15 cellular contexts compared by ENCODE assay signal in genomic region chr6:36949636-36950035, GRCh38. TPM values are rescaled to one million over a fixed set of nuclear protein-coding genes. Genes with fewer than 3 reads are reported as not detected.
DNase-seq lines count a peak whose midpoint lies in the region; ATAC-seq and TF ChIP-seq lines count a peak whose summit lies in the region.
"Had no signal": no experiment of that assay in that cellular context is flagged by ENCODE, and none has a peak within 500 bp of the region (broad histone marks: within the 10 kb centered on the region; RNA-seq: fewer than 3 reads in every experiment).

No MANE protein-coding gene starts in this region.

- peak overlapping the region; percentile 52 for H2BK5ac ChIP-seq in IMR-90 (ENCODE audit: low read depth, low read length, poor library complexity, severe bottlenecking)

- no peak for TF ChIP-seq RAD21 in IMR-90 (IDR thresholded peaks at IDR 0.05; ENCODE audit: low read length)

- H4K5ac ChIP-seq in IMR-90 (ENCODE audit: low read depth, low read length): peak overlapping the region; percentile 62; the same call in 1 of the 2 replicates

- WGBS in IMR-90 (ENCODE audit: extremely low coverage in 2 of 2, insufficient read length in 1 of 2), 2 experiments: no CpG with 5 or more reads among the region's 3 CpGs
- 87% methylated on average over 3 of the region's 3 CpGs for WGBS in suprapubic skin
- WGBS in right cardiac atrium: 77% methylated on average over 3 of the region's 3 CpGs

- no peaks in the 10 kb centered on the region for H3K79me1 ChIP-seq in IMR-90 (ENCODE audit: low read depth in 1 of 2, low read length in 2 of 2)

- H3K18ac ChIP-seq in IMR-90 (ENCODE audit: low read depth, low read length): peak overlapping the region; percentile 70; the same call in 1 of the 2 replicates

- dilution Hi-C loops in IMR-90 (cut with HindIII; ENCODE audit: low sequenced_read_pairs, unreplicated experiment): no loop called here

- in situ Hi-C loops in IMR-90 (cut with MboI; ENCODE audit: low sequenced_read_pairs): no loop called here
- in situ Hi-C loops in brain microvascular endothelial cell (cut with HindIII; ENCODE audit: low pct_ligation_motif_present, low sequenced_read_pairs): no loop called here

- H3K9me3 ChIP-seq in IMR-90 (ENCODE audit: control insufficient read depth, insufficient read depth, low read length) (no peaks in the 10 kb centered on the region), iPS-20b (ENCODE audit: insufficient read depth, low read depth, low read length) (no peaks in the 10 kb centered on the region), suprapubic skin (no peaks in the 10 kb centered on the region), right cardiac atrium (ENCODE audit: control insufficient read depth, low read length) (no peaks in the 10 kb centered on the region)
- H3K9me3 ChIP-seq: esophagus squamous epithelium, uterus had no signal

- peak overlapping the region; percentile 49 for H3K14ac ChIP-seq in IMR-90 (replicated peaks; ENCODE audit: low read depth, low read length)

- H3K9ac ChIP-seq in IMR-90 (ENCODE audit: low read depth, low read length) (no peak overlapping the region), iPS-20b (ENCODE audit: low read depth, low read length) (0 out of 2 replicates have a peak overlapping the region, but pooled peaks have one; percentile 21)

- H3K4me2 ChIP-seq in IMR-90 (ENCODE audit: low read depth, low read length): no peak overlapping the region; the same call in 1 of the 2 replicates

- peak overlapping the region; percentile 88 for H2BK120ac ChIP-seq in IMR-90 (ENCODE audit: low read depth, low read length)

- TF ChIP-seq POLR2A in IMR-90 (IDR thresholded peaks at IDR 0.05; ENCODE audit: low read depth, low read length) (no peak), suprapubic skin (IDR thresholded peaks at IDR 0.05) (no peak)

- H2AK9ac ChIP-seq in IMR-90 (replicated peaks; ENCODE audit: low read depth, low read length, poor library complexity): no peak overlapping the region

- H3K23ac ChIP-seq in IMR-90 (ENCODE audit: low read depth, low read length): peak overlapping the region; percentile 8; the same call in 1 of the 2 replicates

- no peak overlapping the region for H3K56ac ChIP-seq in IMR-90 (ENCODE audit: extremely low read depth, insufficient read depth, low read length)

- no peak overlapping the region for H3K4me3 ChIP-seq in IMR-90 (ENCODE audit: insufficient read depth, low read depth, low read length)
- no peak overlapping the region for H3K4me3 ChIP-seq in brain microvascular endothelial cell (ENCODE audit: low read depth, low read length)
- H3K4me3 ChIP-seq in iPS-20b (ENCODE audit: low read length): 0 out of 2 replicates have a peak overlapping the region, but pooled peaks have one; percentile 31
- no peak overlapping the region for H3K4me3 ChIP-seq in suprapubic skin
- H3K4me3 ChIP-seq in right cardiac atrium (ENCODE audit: low read length): no peak overlapping the region
- H3K4me3 ChIP-seq: esophagus squamous epithelium, uterus had no signal

- no peaks in the 10 kb centered on the region for H4K20me1 ChIP-seq in IMR-90 (ENCODE audit: insufficient read depth, low read length)

- BruUV-seq in IMR-90 (replicated peaks; lab: Mats Ljungman, UMichigan): no TSS peak

- POLR2A ChIA-PET in IMR-90 (lab: Charles Lee; ENCODE audit: unreplicated experiment): no interaction called here

- H3K27ac ChIP-seq in IMR-90 (ENCODE audit: insufficient read depth, low read length): no peak overlapping the region
- peak overlapping the region; percentile 92 for H3K27ac ChIP-seq in brain microvascular endothelial cell
- H3K27ac ChIP-seq in iPS-20b (ENCODE audit: low read length): peak overlapping the region; percentile 23
- no peak overlapping the region for H3K27ac ChIP-seq in suprapubic skin
- H3K27ac ChIP-seq in right cardiac atrium (ENCODE audit: low read length): no peak overlapping the region
- H3K27ac ChIP-seq: esophagus squamous epithelium, uterus had no signal

- H3K9me1 ChIP-seq in IMR-90 (ENCODE audit: insufficient read depth, low read length): no peaks in the 10 kb centered on the region

- DNase-seq in AG08396 (ENCODE audit: low spot score) (peak; percentile 44), IMR-90 (peak; percentile 85), brain microvascular endothelial cell (peak; percentile 80), suprapubic skin (ENCODE audit: low spot score in 2 of 2) (no peak), right cardiac atrium (no peak)
- no peak for DNase-seq in stimulated activated CD4-positive, alpha-beta T cell treated with anti-CD3 and anti-CD28 coated beads, Interleukin-12 subunit alpha, Interleukin-12 subunit beta, amount 100 ng/mL, for 4 hours
- DNase-seq: activated CD8-positive, alpha-beta T cell treated with anti-CD3 and anti-CD28 coated beads for 36 hours; activated effector memory CD4-positive, alpha-beta T cell treated with anti-CD3 and anti-CD28 coated beads, Interleukin-2, amount 50 U/mL, for 16 hours; central memory CD4-positive, alpha-beta T cell; esophagus squamous epithelium; NCI-H2029; stimulated activated CD4-positive, alpha-beta T cell treated with anti-CD3 and anti-CD28 coated beads, Interleukin-2, amount 100 ng/mL, for 48 hours; uterus had no signal

- H2AFZ ChIP-seq in IMR-90 (replicated peaks; ENCODE audit: low read length, poor library complexity): peak overlapping the region; percentile 48

- CTCF ChIA-PET in IMR-90 (lab: Yijun Ruan, JAX): interaction anchor here (0.6 kb wide), 1 partner anchor 10 kb away, joined by 5 read pairs; no protein-coding TSS in a partner anchor

- H4K8ac ChIP-seq in IMR-90 (ENCODE audit: low read depth in 2 of 2, low read length in 2 of 2): peak overlapping the region in 1 of 2 experiments; percentile 68; a peak in 1 of 4 replicates

- ATAC-seq in IMR-90 (ENCODE audit: low read depth) (peak; percentile 54), right cardiac atrium (no peak), GM19351 (IDR thresholded peaks at IDR 0.05; ENCODE audit: unreplicated experiment) (no peak)
- ATAC-seq: activated CD8-positive, alpha-beta T cell treated with anti-CD3 and anti-CD28 coated beads for 36 hours had no signal

- H2AK5ac ChIP-seq in IMR-90 (ENCODE audit: low read depth, low read length): peak overlapping the region; percentile 92; the same call in 1 of the 2 replicates

- H3K4ac ChIP-seq in IMR-90 (ENCODE audit: low read depth, low read length): peak overlapping the region; percentile 65; the same call in 1 of the 2 replicates

- peak overlapping the region; percentile 51; the same call in 1 of the 3 replicates for H2BK15ac ChIP-seq in IMR-90 (ENCODE audit: low read depth, low read length)

- H2BK20ac ChIP-seq in IMR-90 (ENCODE audit: low read depth, low read length): peak overlapping the region; percentile 79; the same call in 1 of the 2 replicates

- H3K36me3 ChIP-seq in IMR-90 (ENCODE audit: control insufficient read depth, insufficient read depth, low read length) (no peaks in the 10 kb centered on the region), brain microvascular endothelial cell (replicated peaks) (no peaks in the 10 kb centered on the region), iPS-20b (ENCODE audit: insufficient read depth, low read depth, low read length) (no peaks in the 10 kb centered on the region), suprapubic skin (no peaks in the 10 kb centered on the region)
- H3K36me3 ChIP-seq: esophagus squamous epithelium, uterus had no signal

- H3K27me3 ChIP-seq in IMR-90 (ENCODE audit: control insufficient read depth, insufficient read depth, low read length): no peaks in the 10 kb centered on the region
- H3K27me3 ChIP-seq in brain microvascular endothelial cell (replicated peaks): no peaks in the 10 kb centered on the region
- H3K27me3 ChIP-seq in iPS-20b (ENCODE audit: insufficient read depth, low read length): no peaks in the 10 kb centered on the region
- H3K27me3 ChIP-seq in suprapubic skin: no peaks in the 10 kb centered on the region
- H3K27me3 ChIP-seq in right cardiac atrium (ENCODE audit: control insufficient read depth, insufficient read depth): no peaks in the 10 kb centered on the region
- H3K27me3 ChIP-seq: esophagus squamous epithelium, uterus had no signal

- intact Hi-C loops in IMR-90 (cut with micrococcal nuclease): no loop called here
- intact Hi-C loops in right cardiac atrium (cut with DNase I): no loop called here

- TF ChIP-seq EP300 in suprapubic skin (IDR thresholded peaks at IDR 0.05): no peak

- TF ChIP-seq CTCF in IMR-90 (conservative IDR thresholded peaks at IDR 0.05; ENCODE audit: low read depth, low read length) (no peak), brain microvascular endothelial cell (IDR thresholded peaks at IDR 0.05; ENCODE audit: low read depth, low read length, missing control alignments) (no peak), suprapubic skin (IDR thresholded peaks at IDR 0.05) (no peak)

- H3K4me1 ChIP-seq in IMR-90 (ENCODE audit: control insufficient read depth, insufficient read depth, low read length) (peaks cover 5% of the 10 kb centered on the region; the same call in 1 of the 2 replicates), iPS-20b (ENCODE audit: insufficient read depth, low read length) (peaks cover 12% of the 10 kb centered on the region), suprapubic skin (no peaks in the 10 kb centered on the region), right cardiac atrium (ENCODE audit: control insufficient read depth, insufficient read depth, low read length) (no peaks in the 10 kb centered on the region)
- H3K4me1 ChIP-seq: uterus had no signal

- H4K91ac ChIP-seq in IMR-90 (ENCODE audit: insufficient read depth, low read depth, low read length): peak overlapping the region; percentile 59; the same call in 1 of the 2 replicates

RNA-seq across cellular contexts. Expression of gene PI16, which starts 4.9 kb away (rescaled TPM):
- total RNA-seq in IMR-90 (2012; rRNA removed) (under 0.01 TPM in 1 of 2 replicates, not detected in the other), suprapubic skin (10 to 100 TPM in 1 of 4 donors, 1 to 10 TPM in 3; 2.8 to 17.2 (median 3.9) TPM), right cardiac atrium (100 to 1,000 TPM in 1 of 4 donors, 10 to 100 TPM in 3; 35.0 to 125 (median 45.1) TPM)
- polyA plus RNA-seq in IMR-90 (2012; rRNA removed) (0.20 and 0.21 TPM in 2 replicates), right cardiac atrium (69.5 TPM)
- polyA plus RNA-seq in IMR-90 (2012; cell fraction: cytosol; rRNA removed): 0.13 and 0.53 TPM in 2 replicates
- 0.28 and 0.29 TPM in 2 replicates for polyA plus RNA-seq in IMR-90 (2012; cell fraction: nucleus; rRNA removed; ENCODE audit: low replicate concordance)
- total RNA-seq: activated CD8-positive, alpha-beta T cell treated with anti-CD3 and anti-CD28 coated beads for 36 hours had no signal

RNA-seq across cellular contexts. Expression of gene MTCH1, which starts 36.4 kb away (rescaled TPM):
- total RNA-seq in IMR-90 (2012; rRNA removed) (249 and 263 TPM in 2 replicates), suprapubic skin (100 to 1,000 TPM; 160 to 220 (median 183) TPM), right cardiac atrium (100 to 1,000 TPM; 217 to 249 (median 227) TPM)
- polyA plus RNA-seq in IMR-90 (2012; rRNA removed) (210 and 215 TPM in 2 replicates), right cardiac atrium (198 TPM)
- polyA plus RNA-seq in IMR-90 (2012; cell fraction: cytosol; rRNA removed): 227 and 248 TPM in 2 replicates
- 253 and 276 TPM in 2 replicates for polyA plus RNA-seq in IMR-90 (2012; cell fraction: nucleus; rRNA removed; ENCODE audit: low replicate concordance)

RNA-seq across cellular contexts. Expression of gene FGD2, which starts 55.8 kb away (rescaled TPM):
- total RNA-seq in IMR-90 (2012; rRNA removed) (not detected in 2 replicates), suprapubic skin (10 to 100 TPM in 1 of 4 donors, 1 to 10 TPM in 3; 2.4 to 13.6 (median 4.6) TPM), right cardiac atrium (10 to 100 TPM in 2 of 4 donors, 1 to 10 TPM in 2; 6.4 to 14.0 (median 10.7) TPM)
- polyA plus RNA-seq in IMR-90 (2012; rRNA removed) (0.07 TPM in 1 of 2 replicates, not detected in the other), right cardiac atrium (5.1 TPM)
- polyA plus RNA-seq in IMR-90 (2012; cell fraction: cytosol; rRNA removed): not detected in 2 replicates
- 0.08 and 0.11 TPM in 2 replicates for polyA plus RNA-seq in IMR-90 (2012; cell fraction: nucleus; rRNA removed; ENCODE audit: low replicate concordance)

Comparison
In these comparisons a context has a peak if more than half of its experiments do, and no peak if none do; other contexts are left out.
1. DNase-seq: peak in AG08396 (single experiment), IMR-90 (single experiment) and brain microvascular endothelial cell (single experiment); none in suprapubic skin (0 of 2), right cardiac atrium (0 of 3) and stimulated activated CD4-positive, alpha-beta T cell treated with anti-CD3 and anti-CD28 coated beads, Interleukin-12 subunit alpha, Interleukin-12 subunit beta, amount 100 ng/mL, for 4 hours (single experiment).
2. H3K27ac ChIP-seq: peak in brain microvascular endothelial cell (single experiment) and iPS-20b (single experiment); none in IMR-90 (single experiment), suprapubic skin (single experiment) and right cardiac atrium (single experiment).